23 cellular contexts compared by ENCODE assay signal in genomic region chr13:97566907-97567306, GRCh38.
DNase-seq lines count a peak whose midpoint lies in the region; ATAC-seq, FAIRE-seq and TF ChIP-seq lines count a peak whose summit lies in the region.
"Had no signal": no experiment of that assay in that cellular context is flagged by ENCODE, and none has a peak within 500 bp of the region (broad histone marks: within the 10 kb centered on the region; RNA-seq: fewer than 3 reads in every experiment).

No MANE protein-coding gene starts in this region.

- no peaks in the 10 kb centered on the region for H3K9me1 ChIP-seq in K562 (ENCODE audit: control insufficient read depth, insufficient read depth, low read length)

- no peak overlapping the region for H3K27ac ChIP-seq in K562 (ENCODE audit: extremely low read depth, low read depth, low read length)
- H3K27ac ChIP-seq: 22Rv1, KMS-11 had no signal

- in situ Hi-C loops in K562 (cut with MboI): loop anchor here (10.0 kb wide), 1 partner anchor 562 kb away; no protein-coding TSS in a partner anchor

- no peaks in the 10 kb centered on the region for H3K36me3 ChIP-seq in K562 (ENCODE audit: control insufficient read depth, insufficient read depth, low read length)

- peak; percentile 64 for ATAC-seq in K562
- ATAC-seq: GM23338 had no signal

- no peak for FAIRE-seq in K562 (lab: Jason Lieb, UNC)
- FAIRE-seq: GM12891, GM18507 had no signal

- POLR2A ChIA-PET in K562 (lab: Yijun Ruan, JAX): no interaction called here

- no peak for TF ChIP-seq POLR2A in K562 (conservative IDR thresholded peaks at IDR 0.05)

- 0% methylated on average over 2 of the region's 2 CpGs for WGBS in K562 (ENCODE audit: insufficient coverage, low coverage, missing lambda C conversion rate)

- CTCF ChIA-PET in K562 (lab: Yijun Ruan, JAX; ENCODE audit: low intra/inter-chr PET ratio): interaction anchor here (1.1 kb wide), 1 partner anchor 536 kb away, joined by 3 read pairs; no protein-coding TSS in a partner anchor

- no peaks in the 10 kb centered on the region for H3K79me2 ChIP-seq in K562 (ENCODE audit: control insufficient read depth, insufficient read depth, low read length)

- no TSS peak for BruUV-seq in K562 (replicated peaks; lab: Mats Ljungman, UMichigan)

- no peaks in the 10 kb centered on the region for H3K9me3 ChIP-seq in K562 (replicated peaks; ENCODE audit: control insufficient read depth, insufficient read depth, low read depth, low read length)

- H3K27me3 ChIP-seq in K562 (ENCODE audit: control insufficient read depth in 2 of 2, insufficient read depth in 2 of 2, low read length in 2 of 2): no peaks in the 10 kb centered on the region; a peak in 1 of 5 replicates

- H4K20me1 ChIP-seq in K562 (replicated peaks; ENCODE audit: control insufficient read depth, insufficient read depth, low read length): no peaks in the 10 kb centered on the region

- no peaks in the 10 kb centered on the region for H3K4me1 ChIP-seq in K562 (replicated peaks in 1 of 2; ENCODE audit: control insufficient read depth in 2 of 2, insufficient read depth in 2 of 2, low read length in 2 of 2)

- DNase-seq in NCI-H146 (lab: John Stamatoyannopoulos, UW) (peak; percentile 13), NCI-H146 treated with DMSO at 0.1 percent for 48 hours (lab: John Stamatoyannopoulos, UW; ENCODE audit: unreplicated experiment) (no peak), NCI-H69 (lab: John Stamatoyannopoulos, UW) (peak; percentile 12), K562 (ENCODE audit: extremely low read depth in 1 of 4, low spot score in 3 of 4) (peak in 2 of 4 experiments; percentile 7), mesenteric fat pad (ENCODE audit: low spot score) (no peak), NCI-H2029 treated with DMSO at 0.1 percent for 48 hours (lab: John Stamatoyannopoulos, UW) (no peak), cerebellar cortex (ENCODE audit: low spot score) (no peak)
- DNase-seq: CD4-positive, CD25-positive, alpha-beta regulatory T cell; COR-L47; DMS153; NCI-H1092; NCI-H1694; NCI-H2107; NCI-H226; NCI-H524; SHP77; T1000 had no signal

- H2AFZ ChIP-seq in K562 (ENCODE audit: low read depth, low read length): no peak overlapping the region

- no peak overlapping the region for H3K4me3 ChIP-seq in K562
- H3K4me3 ChIP-seq: GM23338 had no signal

- intact Hi-C loops in K562 (cut with micrococcal nuclease): loop anchor here (2.0 to 10.0 kb wide), 3 partner anchors 202 to 548 kb away; no protein-coding TSS in a partner anchor

- no peak overlapping the region for H3K9ac ChIP-seq in K562 (ENCODE audit: insufficient read depth in 1 of 2, low read depth in 2 of 2, low read length in 2 of 2)
- H3K9ac ChIP-seq: KMS-11 had no signal

- TF ChIP-seq CTCF in GM12872 (IDR thresholded peaks at IDR 0.05; ENCODE audit: insufficient read depth, low read depth, low read length): peak; percentile 32; the same call in 1 of the 3 replicates
- TF ChIP-seq CTCF in K562 (IDR thresholded peaks at IDR 0.05 in 2 of 3, conservative IDR thresholded peaks at IDR 0.05 in 1 of 3; ENCODE audit: insufficient read depth in 2 of 3, low read depth in 1 of 3, low read length in 3 of 3): peak; percentile 4 to 46 (median 45); a peak in 3 of 6 replicates

- TF ChIP-seq RAD21 in K562 (CRISPR knock-in tag; conservative IDR thresholded peaks at IDR 0.05 in 1 of 2, IDR thresholded peaks at IDR 0.05 in 1 of 2): peak; percentile 27 to 57

- TF ChIP-seq EP300 in K562 (IDR thresholded peaks at IDR 0.05; ENCODE audit: low read length): no peak

- H3K4me2 ChIP-seq in K562 (ENCODE audit: insufficient read depth, low read length): no peak overlapping the region
- H3K4me2 ChIP-seq: GM23338, KMS-11 had no signal

TF ChIP-seq in K562, 482 proteins besides CTCF, POLR2A, EP300 and RAD21:
- TF ChIP-seq IRF9 (tag; IDR thresholded peaks at IDR 0.05): no peak
- TF ChIP-seq GABPB1 (CRISPR knock-in tag; IDR thresholded peaks at IDR 0.05): no peak
- no peak for TF ChIP-seq TAL1 (IDR thresholded peaks at IDR 0.05)
- no peak for TF ChIP-seq ZNF263 (CRISPR knock-in tag; IDR thresholded peaks at IDR 0.05; ENCODE audit: borderline replicate concordance)
- TF ChIP-seq CBX3 (IDR thresholded peaks at IDR 0.05; ENCODE audit: borderline replicate concordance in 1 of 2, low read length in 2 of 2): no peak
- no peak for TF ChIP-seq PTTG1 (tag; IDR thresholded peaks at IDR 0.05; ENCODE audit: low read depth)
- no peak for TF ChIP-seq CUX1 (CRISPR knock-in tag; IDR thresholded peaks at IDR 0.05)
- TF ChIP-seq HINFP (tag; conservative IDR thresholded peaks at IDR 0.05; ENCODE audit: low read depth): no peak
TF ChIP-seq in K562: peak in this region for 0.

Comparison
In these comparisons a context has a peak if more than half of its experiments do, and no peak if none do; other contexts are left out.
1. DNase-seq: peak in NCI-H146 (single experiment) and NCI-H69 (single experiment); none in NCI-H146 treated with DMSO at 0.1 percent for 48 hours (single experiment), mesenteric fat pad (single experiment), NCI-H2029 treated with DMSO at 0.1 percent for 48 hours (single experiment) and cerebellar cortex (single experiment).